Comparison of ENCODE assay signal across 8 cellular contexts in the genomic region with DNA sequence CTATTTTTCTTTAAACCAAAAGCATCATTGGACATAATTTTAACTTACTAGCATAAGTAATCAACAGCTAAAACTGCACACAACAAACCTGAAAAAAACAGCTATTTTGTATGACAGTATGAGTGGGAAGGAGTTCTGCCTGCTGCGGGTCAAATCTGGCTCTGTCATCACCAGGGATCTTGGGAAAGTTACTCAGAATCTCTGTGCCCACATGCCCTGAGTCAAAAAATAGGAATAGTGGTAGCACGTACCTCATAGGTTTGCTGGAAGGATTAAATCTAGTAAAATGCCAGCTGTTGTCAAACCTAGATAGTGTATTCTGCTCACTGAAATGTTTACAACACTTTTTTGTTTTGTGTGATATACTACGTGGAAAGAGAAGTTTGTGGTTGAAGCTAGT. TPM values are rescaled to one million over a fixed set of nuclear protein-coding genes. Genes with fewer than 3 reads are reported as not detected.
DNase-seq lines count a peak whose midpoint lies in the region; ATAC-seq and TF ChIP-seq lines count a peak whose summit lies in the region.

No MANE protein-coding gene starts in this region.

- H3K4me2 ChIP-seq in PC-9, result peak overlapping the region; percentile 81
- peak overlapping the region; percentile 78 for H3K4me2 ChIP-seq in neuronal stem cell (ENCODE audit: insufficient read depth, low read length, poor library complexity, severe bottlenecking)

- no peak overlapping the region for H4K8ac ChIP-seq in neuronal stem cell (ENCODE audit: low read depth, low read length)

- H3K9me3 Mint-ChIP-seq in CD8-positive, alpha-beta T cell, result no peaks in the 10 kb centered on the region
- H3K9me3 Mint-ChIP-seq in endothelial cell (ENCODE audit: unreplicated experiment), result no peaks in the 10 kb centered on the region

- no peaks in the 10 kb centered on the region for H3K36me3 ChIP-seq in CD8-positive, alpha-beta T cell (ENCODE audit: insufficient read depth, low read length)
- H3K36me3 ChIP-seq in PC-9 (ENCODE audit: low read depth) (peaks cover 8% of the 10 kb centered on the region; the same call in 1 of the 2 replicates), neuronal stem cell (replicated peaks in 1 of 2; ENCODE audit: control insufficient read depth in 2 of 2, insufficient read depth in 2 of 2, low read length in 2 of 2) (peaks cover 4 to 26% of the 10 kb centered on the region in 2 donors)

- H3K79me2 ChIP-seq in PC-9 (ENCODE audit: low read depth), result no peaks in the 10 kb centered on the region

- no peak for TF ChIP-seq CTCF in CD8-positive, alpha-beta T cell (IDR thresholded peaks at IDR 0.05)
- no peak for TF ChIP-seq CTCF in PC-9 (conservative IDR thresholded peaks at IDR 0.05)
- TF ChIP-seq CTCF in endothelial cell (IDR thresholded peaks at IDR 0.05; ENCODE audit: unreplicated experiment), result no peak
- TF ChIP-seq CTCF in GM20000 (IDR thresholded peaks at IDR 0.05; ENCODE audit: extremely low read depth, missing control alignments), result no peak

- peak overlapping the region; percentile 97 for H3K27ac ChIP-seq in CD8-positive, alpha-beta T cell (ENCODE audit: low read depth, low read length)
- H3K27ac ChIP-seq in PC-9 (no peak overlapping the region), neuronal stem cell (replicated peaks; ENCODE audit: low read length) (no peak overlapping the region)

- intact Hi-C loops in CD8-positive, alpha-beta T cell (cut with DNase I, micrococcal nuclease), result loop anchor here (2.0 to 10.0 kb wide), 7 partner anchors 14 to 1668 kb away; a partner anchor contains a TSS
- intact Hi-C loops in PC-9 (cut with micrococcal nuclease; ENCODE audit: unreplicated experiment), result loop anchor here (2.0 kb wide), 1 partner anchor 34 kb away; a partner anchor contains a TSS

- no peaks in the 10 kb centered on the region for H3F3A ChIP-seq in PC-9 (ENCODE audit: insufficient read depth, low read depth)

- H3K27me3 ChIP-seq in CD8-positive, alpha-beta T cell (ENCODE audit: insufficient read depth, low read length), result no peaks in the 10 kb centered on the region
- H3K27me3 ChIP-seq in PC-9 (ENCODE audit: insufficient read depth, low read depth), result 0 out of 2 replicates have a peak, but pooled peaks cover under 1% of the 10 kb centered on the region
- H3K27me3 ChIP-seq in neuronal stem cell (ENCODE audit: control insufficient read depth in 3 of 3, insufficient read depth in 3 of 3, low read depth in 1 of 3, low read length in 3 of 3), result no peaks in the 10 kb centered on the region

- H3K4me3 Mint-ChIP-seq in CD8-positive, alpha-beta T cell, result peak overlapping the region; percentile 95
- peak overlapping the region; percentile 96 for H3K4me3 Mint-ChIP-seq in endothelial cell (ENCODE audit: unreplicated experiment)

- H3K18ac ChIP-seq in neuronal stem cell (ENCODE audit: low read length), result no peak overlapping the region

- peaks cover 4% of the 10 kb centered on the region for H3K27me3 Mint-ChIP-seq in CD8-positive, alpha-beta T cell (ENCODE audit: low read depth)
- no peaks in the 10 kb centered on the region for H3K27me3 Mint-ChIP-seq in endothelial cell (ENCODE audit: unreplicated experiment)

- H3K4me1 ChIP-seq in CD8-positive, alpha-beta T cell (ENCODE audit: insufficient read depth, low read length), result peaks cover 31% of the 10 kb centered on the region
- peaks cover 9% of the 10 kb centered on the region; the same call in 1 of the 2 replicates for H3K4me1 ChIP-seq in PC-9 (replicated peaks; ENCODE audit: insufficient read depth)
- peaks cover 3 to 5% of the 10 kb centered on the region in 2 donors for H3K4me1 ChIP-seq in neuronal stem cell (ENCODE audit: control insufficient read depth in 2 of 2, insufficient read depth in 1 of 2, low read depth in 1 of 2, low read length in 2 of 2)

- peaks cover 54% of the 10 kb centered on the region for H3K4me1 Mint-ChIP-seq in CD8-positive, alpha-beta T cell (ENCODE audit: low read depth)
- peaks cover 12% of the 10 kb centered on the region for H3K4me1 Mint-ChIP-seq in endothelial cell (ENCODE audit: unreplicated experiment)

- ATAC-seq in CD8-positive, alpha-beta T cell, result no peak
- ATAC-seq in HG02981 (IDR thresholded peaks at IDR 0.05; ENCODE audit: unreplicated experiment), result no peak

- H3K14ac ChIP-seq in neuronal stem cell (ENCODE audit: low read length), result no peak overlapping the region

- H2AFZ ChIP-seq in PC-9 (peak overlapping the region; percentile 98), neuronal stem cell (ENCODE audit: low read length) (peak overlapping the region; percentile 98)

- no peak overlapping the region for H3K4ac ChIP-seq in neuronal stem cell (ENCODE audit: low read length)

- H2AK5ac ChIP-seq in neuronal stem cell (ENCODE audit: low read depth, low read length), result no peak overlapping the region

- no peak overlapping the region for H2BK120ac ChIP-seq in neuronal stem cell (ENCODE audit: low read depth, low read length)

- no peak for DNase-seq in CD8-positive, alpha-beta T cell
- DNase-seq in PC-9 (no peak), endothelial cell (ENCODE audit: low spot score) (no peak), neuronal stem cell (ENCODE audit: low spot score) (no peak), midbrain (lab: John Stamatoyannopoulos, UW) (no peak), GM20000 (ENCODE audit: low spot score) (no peak)
- no peak for DNase-seq in activated CD4-positive, alpha-beta T cell treated with anti-CD3 and anti-CD28 coated beads for 48 hours

- no peak overlapping the region for H2BK15ac ChIP-seq in neuronal stem cell (ENCODE audit: low read length)

- H4K20me1 ChIP-seq in PC-9 (ENCODE audit: insufficient read depth), result no peaks in the 10 kb centered on the region

- H4K91ac ChIP-seq in neuronal stem cell (ENCODE audit: low read depth, low read length, poor library complexity), result no peak overlapping the region

- BruUV-seq in PC-9 (replicated peaks; lab: Mats Ljungman, UMichigan), result no TSS peak

- H3K36me3 Mint-ChIP-seq in CD8-positive, alpha-beta T cell, result peaks cover 32% of the 10 kb centered on the region
- no peaks in the 10 kb centered on the region for H3K36me3 Mint-ChIP-seq in endothelial cell (ENCODE audit: low read depth, unreplicated experiment)

- no peaks in the 10 kb centered on the region for H3K9me3 ChIP-seq in CD8-positive, alpha-beta T cell (ENCODE audit: low read length)
- H3K9me3 ChIP-seq in PC-9 (ENCODE audit: insufficient read depth, low read depth) (no peaks in the 10 kb centered on the region), neuronal stem cell (replicated peaks in 1 of 2; ENCODE audit: control insufficient read depth in 2 of 2, insufficient read depth in 1 of 2, low read depth in 1 of 2, low read length in 2 of 2) (no peaks in the 10 kb centered on the region)

- H3K4me3 ChIP-seq in CD8-positive, alpha-beta T cell (ENCODE audit: low read depth, low read length), result peak overlapping the region; percentile 72
- H3K4me3 ChIP-seq in PC-9 (peak overlapping the region; percentile 70), neuronal stem cell (ENCODE audit: low read length in 2 of 2) (peak overlapping the region; percentile 82 to 85)

- H3K23ac ChIP-seq in neuronal stem cell (ENCODE audit: low read depth, low read length, poor library complexity), result no peak overlapping the region

- H2BK12ac ChIP-seq in neuronal stem cell (ENCODE audit: low read length), result no peak overlapping the region

- no peaks in the 10 kb centered on the region for H3K79me1 ChIP-seq in neuronal stem cell (ENCODE audit: low read depth, low read length)

- H3K9me2 ChIP-seq in PC-9 (ENCODE audit: insufficient read depth), result no peaks in the 10 kb centered on the region

- POLR2A ChIA-PET in CD8-positive, alpha-beta T cell (lab: Charles Lee), result interaction anchor here (0.5 to 5.1 kb wide), 14 partner anchors 9 to 337 kb away, joined by 3 to 99 read pairs (median 8); a partner anchor contains a TSS
- POLR2A ChIA-PET in PC-9 (lab: Charles Lee; ENCODE audit: unreplicated experiment), result no interaction called here

- peak overlapping the region; percentile 99 for H3K27ac Mint-ChIP-seq in CD8-positive, alpha-beta T cell
- no peak overlapping the region for H3K27ac Mint-ChIP-seq in endothelial cell (ENCODE audit: unreplicated experiment)

- CTCF ChIA-PET in CD8-positive, alpha-beta T cell (lab: Charles Lee), result interaction anchor here (1.1 to 2.1 kb wide), 8 partner anchors 9 to 485 kb away, joined by 3 to 11 read pairs (median 4); no protein-coding TSS in a partner anchor
- CTCF ChIA-PET in PC-9 (lab: Charles Lee), result no interaction called here

- H2BK5ac ChIP-seq in neuronal stem cell (ENCODE audit: low read length), result no peak overlapping the region

- H3K9ac ChIP-seq in neuronal stem cell (ENCODE audit: low read depth, low read length, poor library complexity), result no peak overlapping the region

- WGBS in neuronal stem cell (ENCODE audit: extremely low coverage in 2 of 2, insufficient read length in 2 of 2, insufficient replicate concordance in 1 of 2), 2 donors, result no CpG with 5 or more reads among the region's 3 CpGs

RNA-seq across cellular contexts. Expression of a gene that starts 1.1 kb away (rescaled TPM):
- 10 to 100 TPM; 23.3 to 23.4 TPM for total RNA-seq in CD8-positive, alpha-beta T cell
- 9.2 and 10.7 TPM in 2 replicates for total RNA-seq in PC-9 (2021)
- 10.9 TPM for total RNA-seq in endothelial cell (ENCODE audit: unreplicated experiment)
- polyA plus RNA-seq in neuronal stem cell (2013, experiment 1 of 2), result 10.4 TPM
- polyA plus RNA-seq in neuronal stem cell (2013, experiment 2 of 2), result 10.2 TPM

RNA-seq across cellular contexts. Expression of a gene that starts 33.9 kb away (rescaled TPM):
- total RNA-seq in CD8-positive, alpha-beta T cell, result 10 to 100 TPM; 91.3 to 97.0 TPM
- 20.3 and 22.0 TPM in 2 replicates for total RNA-seq in PC-9 (2021)
- 27.5 TPM for total RNA-seq in endothelial cell (ENCODE audit: unreplicated experiment)
- 9.7 TPM for polyA plus RNA-seq in neuronal stem cell (2013, experiment 1 of 2)
- polyA plus RNA-seq in neuronal stem cell (2013, experiment 2 of 2), result 9.9 TPM

RNA-seq across cellular contexts. Expression of a gene that starts 44.7 kb away (rescaled TPM):
- total RNA-seq in CD8-positive, alpha-beta T cell, result not detected
- not detected in 2 replicates for total RNA-seq in PC-9 (2021)
- not detected for total RNA-seq in endothelial cell (ENCODE audit: unreplicated experiment)
- polyA plus RNA-seq in neuronal stem cell (2013, experiment 1 of 2), result not detected
- polyA plus RNA-seq in neuronal stem cell (2013, experiment 2 of 2), result not detected
